Comparison of ENCODE assay signal across 26 cellular contexts in the genomic region with DNA sequence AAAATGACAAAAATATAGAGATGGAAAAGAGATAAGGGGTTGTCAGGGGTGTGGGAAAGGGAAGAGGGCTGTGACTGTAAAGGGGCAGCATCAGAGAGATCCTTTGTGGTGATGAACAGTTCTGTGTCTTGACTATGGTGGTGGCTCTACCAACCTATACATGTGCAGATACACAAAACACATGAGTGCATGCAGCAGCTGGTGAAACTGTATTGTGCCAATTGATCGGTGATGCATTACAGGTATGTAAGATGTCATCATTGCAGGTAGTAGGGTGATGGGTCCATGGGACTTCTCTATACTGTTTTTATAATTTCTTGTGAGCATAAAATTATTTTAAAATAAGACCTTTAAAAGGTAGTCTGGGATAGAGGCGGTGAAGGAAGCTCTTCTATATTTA. TPM values are rescaled to one million over a fixed set of nuclear protein-coding genes. Genes with fewer than 3 reads are reported as not detected.
"Had no signal": no experiment of that assay in that cellular context is flagged by ENCODE, and none has a peak within 500 bp of the region (broad histone marks: within the 10 kb centered on the region; RNA-seq: fewer than 3 reads in every experiment).

No MANE protein-coding gene starts in this region.

- ATAC-seq: HepG2 had no signal

- DNase-seq: IMR-90, Karpas-422, KG1, MG63, NCI-H1092, NCI-H1105 treated with DMSO at 0.1 percent for 48 hours, NCI-H1417 treated with DMSO at 0.1 percent for 48 hours, NCI-H146, NCI-H1694 treated with DMSO at 0.1 percent for 48 hours, NCI-H1930, NCI-H2081, NCI-H2107, NCI-H2171, NCI-H226, NCI-H446, NCI-H510A, NCI-H524 treated with DMSO at 0.1 percent for 48 hours, NCI-H69, OCI-M1, Right ventricle myocardium superior, RPMI8226, SIG-M5 had no signal

- H3K27me3 ChIP-seq: MG63, SJSA1 had no signal

- H3K4me3 ChIP-seq: MG63, SJSA1, SK-N-MC had no signal

- H3K27ac ChIP-seq: SJSA1, SK-N-MC had no signal

- H3K36me3 ChIP-seq: MG63, SJSA1 had no signal

- H3K9me3 ChIP-seq: MG63, SJSA1 had no signal

- H3K4me1 ChIP-seq: SJSA1 had no signal

RNA-seq across cellular contexts. Expression of a gene that starts 32.3 kb away (rescaled TPM):
- total RNA-seq: HepG2, HT1080, IMR-90, Right ventricle myocardium superior, SJSA1 had no signal
